ENCODE assay signal across 23 cellular contexts in genomic region chrX:145923376-145923775, GRCh38.
DNase-seq lines count a peak whose midpoint lies in the region; ATAC-seq and TF ChIP-seq lines count a peak whose summit lies in the region.
"Had no signal": no experiment of that assay in that cellular context is flagged by ENCODE, and none has a peak within 500 bp of the region (broad histone marks: within the 10 kb centered on the region; RNA-seq: fewer than 3 reads in every experiment).

No MANE protein-coding gene starts in this region.

- DNase-seq in DMS53 (lab: John Stamatoyannopoulos, UW) = peak; percentile 1
- no peak for DNase-seq in DMS53 treated with DMSO at 0.1 percent for 48 hours (lab: John Stamatoyannopoulos, UW; ENCODE audit: unreplicated experiment)
- DNase-seq in HT-29 (ENCODE audit: low spot score) = peak; percentile 4
- peak; percentile 11 for DNase-seq in SK-MEL-5 (ENCODE audit: low read depth, low spot score)
- DNase-seq in epithelial cell of proximal tubule (ENCODE audit: low read depth) = no peak
- no peak for DNase-seq in activated CD8-positive, alpha-beta memory T cell treated with anti-CD3 and anti-CD28 coated beads, Interleukin-2, amount 50 U/mL, for 48 hours
- DNase-seq in foreskin keratinocyte = no peak
- DNase-seq in right cardiac atrium = no peak
- DNase-seq: 8988T; CD8-positive, alpha-beta memory T cell; DMS79 treated with DMSO at 0.1 percent for 48 hours; NCI-H1105; NCI-H146; NCI-H2029 treated with DMSO at 0.1 percent for 48 hours; NCI-H2171 treated with DMSO at 0.1 percent for 48 hours; NCI-H446 treated with DMSO at 0.1 percent for 48 hours; NCI-H69; Peyer's patch; T-cell had no signal

- intact Hi-C loops in right cardiac atrium (cut with DNase I) = no loop called here

- 77% methylated on average over 4 of the region's 4 CpGs for WGBS in right cardiac atrium

- ATAC-seq in foreskin keratinocyte (no peak), right cardiac atrium (no peak)
- ATAC-seq: GM12878, HepG2, K562, T-cell had no signal

- in situ Hi-C loops in SK-MEL-5 (cut with HindIII; ENCODE audit: low pct_unique_long_range_greater_than_20kb, low sequenced_read_pairs) = no loop called here

- no peaks in the 10 kb centered on the region for H3K9me3 ChIP-seq in right cardiac atrium (ENCODE audit: control insufficient read depth, low read length)
- H3K9me3 ChIP-seq: Peyer's patch had no signal

- no peaks in the 10 kb centered on the region for H3K27me3 ChIP-seq in foreskin keratinocyte
- no peaks in the 10 kb centered on the region for H3K27me3 ChIP-seq in right cardiac atrium (ENCODE audit: control insufficient read depth, insufficient read depth)
- H3K27me3 ChIP-seq: Peyer's patch had no signal

- H3K27ac ChIP-seq in foreskin keratinocyte (no peak overlapping the region), right cardiac atrium (ENCODE audit: low read length) (no peak overlapping the region)
- H3K27ac ChIP-seq: C4-2B, Peyer's patch had no signal

- no peak overlapping the region for H3K4me3 ChIP-seq in epithelial cell of proximal tubule (ENCODE audit: low read depth, low read length)
- H3K4me3 ChIP-seq in right cardiac atrium (ENCODE audit: low read length) = no peak overlapping the region
- H3K4me3 ChIP-seq: GM12878, K562, Peyer's patch had no signal

- peak; percentile 11 for TF ChIP-seq CTCF in epithelial cell of proximal tubule (conservative IDR thresholded peaks at IDR 0.05; ENCODE audit: low read depth, low read length)
- no peak for TF ChIP-seq CTCF in foreskin keratinocyte (conservative IDR thresholded peaks at IDR 0.05)

- H3K4me1 ChIP-seq in foreskin keratinocyte (no peaks in the 10 kb centered on the region), right cardiac atrium (ENCODE audit: control insufficient read depth, insufficient read depth, low read length) (no peaks in the 10 kb centered on the region)
- H3K4me1 ChIP-seq: Peyer's patch had no signal

Comparison
In these comparisons a context has a peak if more than half of its experiments do, and no peak if none do; other contexts are left out.
1. DNase-seq: peak in DMS53 (single experiment), HT-29 (single experiment) and SK-MEL-5 (single experiment); none in DMS53 treated with DMSO at 0.1 percent for 48 hours (single experiment), epithelial cell of proximal tubule (single experiment), activated CD8-positive, alpha-beta memory T cell treated with anti-CD3 and anti-CD28 coated beads, Interleukin-2, amount 50 U/mL, for 48 hours (single experiment), foreskin keratinocyte (0 of 2) and right cardiac atrium (0 of 3).